Comparison of ENCODE assay signal across 34 cellular contexts in genomic region chr12:130152386-130152785, GRCh38. TPM values are rescaled to one million over a fixed set of nuclear protein-coding genes. Genes with fewer than 3 reads are reported as not detected.
"Had no signal": no experiment of that assay in that cellular context is flagged by ENCODE, and none has a peak within 500 bp of the region (broad histone marks: within the 10 kb centered on the region; RNA-seq: fewer than 3 reads in every experiment).

No MANE protein-coding gene starts in this region.

- H3K27me3 ChIP-seq: brain microvascular endothelial cell, breast epithelium had no signal

- H3K9me3 ChIP-seq: body of pancreas, breast epithelium had no signal

- H3K4me3 ChIP-seq: body of pancreas, breast epithelium had no signal

- H3K36me3 ChIP-seq: brain microvascular endothelial cell, breast epithelium had no signal

- ATAC-seq: activated CD4-positive, alpha-beta T cell treated with anti-CD3 and anti-CD28 coated beads for 36 hours; activated CD8-positive, alpha-beta memory T cell treated with anti-CD3 and anti-CD28 coated beads, Interleukin-2, amount 10 ng/mL, durations not matched to agents 7 days and 5 days; activated CD8-positive, alpha-beta T cell treated with anti-CD3 and anti-CD28 coated beads, Interleukin-2, amount 10 ng/mL, durations not matched to agents 7 days and 5 days; activated naive CD8-positive, alpha-beta T cell treated with anti-CD3 and anti-CD28 coated beads, Interleukin-2, amount 50 U/mL, for 24 hours; body of pancreas had no signal

- H3K27ac ChIP-seq: body of pancreas, brain microvascular endothelial cell, breast epithelium, VCaP had no signal

- DNase-seq: activated B cell treated with CpG ODN at 0.5 μM for 24 hours; activated CD4-positive, alpha-beta memory T cell treated with anti-CD3 and anti-CD28 coated beads, Interleukin-2, amount 10 ng/mL, durations not matched to agents 7 days and 5 days; activated CD4-positive, alpha-beta T cell treated with anti-CD3 and anti-CD28 coated beads for 1 hour; activated CD4-positive, alpha-beta T cell treated with anti-CD3 and anti-CD28 coated beads for 36 hours; activated CD4-positive, alpha-beta T cell treated with anti-CD3 and anti-CD28 coated beads for 48 hours; activated CD4-positive, alpha-beta T cell treated with anti-CD3 and anti-CD28 coated beads, Interleukin-2, amount 10 ng/mL, durations not matched to agents 7 days and 5 days; activated CD4-positive, alpha-beta T cell treated with anti-CD3 and anti-CD28 coated beads, Interleukin-2, amount 50 U/mL, for 48 hours; activated CD8-positive, alpha-beta memory T cell treated with anti-CD3 and anti-CD28 coated beads for 24 hours; activated CD8-positive, alpha-beta memory T cell treated with anti-CD3 and anti-CD28 coated beads, Interleukin-2, amount 10 ng/mL, durations not matched to agents 7 days and 5 days; activated CD8-positive, alpha-beta memory T cell treated with anti-CD3 and anti-CD28 coated beads, Interleukin-2, amount 50 U/mL, for 48 hours; activated CD8-positive, alpha-beta T cell treated with anti-CD3 and anti-CD28 coated beads, Interleukin-2, amount 10 ng/mL, durations not matched to agents 7 days and 5 days; activated effector memory CD4-positive, alpha-beta T cell treated with Interleukin-2 at 50 U/mL for 16 hours; activated gamma-delta T cell treated with Interleukin-2 at 50 U/mL for 16 hours; activated naive CD4-positive, alpha-beta T cell; activated naive CD4-positive, alpha-beta T cell treated with anti-CD3 and anti-CD28 coated beads for 36 hours; activated naive CD8-positive, alpha-beta T cell treated with anti-CD3 and anti-CD28 coated beads, Interleukin-2, amount 10 ng/mL, durations not matched to agents 7 days and 5 days; activated naive CD8-positive, alpha-beta T cell treated with anti-CD3 and anti-CD28 coated beads, Interleukin-2, amount 50 U/mL, for 24 hours; activated T-cell treated with anti-CD3 and anti-CD28 coated beads, Interleukin-2, amount 50 U/mL, for 24 hours; activated T-cell treated with anti-CD3 and anti-CD28 coated beads, Interleukin-2, amount 50 U/mL, for 48 hours; amygdala; anterior cingulate cortex; body of pancreas; brain microvascular endothelial cell; central memory CD4-positive, alpha-beta T cell; SW 1271; T-helper 1 cell; T-helper 2 cell; T-helper 9 cell had no signal

- FAIRE-seq: astrocyte, TTC549 had no signal

- H3K4me1 ChIP-seq: body of pancreas, breast epithelium had no signal

RNA-seq across cellular contexts. Expression of gene FZD10, which starts 9.9 kb away (rescaled TPM):
- total RNA-seq: activated B cell treated with CpG ODN at 0.5 μM for 24 hours; activated CD4-positive, alpha-beta memory T cell treated with anti-CD3 and anti-CD28 coated beads, Interleukin-2, amount 10 ng/mL, durations not matched to agents 7 days and 5 days; activated CD4-positive, alpha-beta T cell treated with anti-CD3 and anti-CD28 coated beads for 36 hours; activated CD4-positive, alpha-beta T cell treated with anti-CD3 and anti-CD28 coated beads, Interleukin-2, amount 10 ng/mL, durations not matched to agents 7 days and 5 days; activated CD8-positive, alpha-beta memory T cell treated with anti-CD3 and anti-CD28 coated beads, Interleukin-2, amount 10 ng/mL, durations not matched to agents 7 days and 5 days; activated CD8-positive, alpha-beta T cell treated with anti-CD3 and anti-CD28 coated beads, Interleukin-2, amount 10 ng/mL, durations not matched to agents 7 days and 5 days; activated naive CD4-positive, alpha-beta T cell treated with anti-CD3 and anti-CD28 coated beads for 36 hours; activated naive CD8-positive, alpha-beta T cell treated with anti-CD3 and anti-CD28 coated beads, Interleukin-2, amount 10 ng/mL, durations not matched to agents 7 days and 5 days; activated T-helper 2 cell treated with anti-CD3 and anti-CD28 coated beads, Interferon-gamma antibody, Interleukin-2, Interleukin-4, amounts not matched to agents 10 μg/mL and 5 μg/mL and 100 μg/mL, durations not matched to agents 14 hours and 24 hours and 36 hours; astrocyte; cardiac septum had no signal
